8 cellular contexts compared by ENCODE assay signal in the genomic region with DNA sequence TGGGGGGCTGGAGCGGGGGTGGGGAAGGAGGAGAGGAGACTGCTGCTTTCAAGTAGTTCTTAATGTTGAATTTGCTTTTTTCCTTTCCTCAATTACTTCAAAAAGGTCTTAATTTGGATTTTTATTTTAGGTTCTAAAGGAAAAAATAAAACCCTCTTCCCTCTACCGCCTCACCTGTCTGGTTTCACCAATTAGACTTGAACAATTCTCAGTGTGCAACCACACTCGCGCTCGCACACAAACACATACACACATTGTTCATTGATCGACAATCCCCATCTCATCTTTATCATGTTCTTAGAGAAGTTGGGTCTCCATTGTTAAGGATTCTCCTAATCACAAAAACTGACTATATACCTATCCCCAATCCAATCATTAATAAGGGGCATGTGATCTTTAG.
DNase-seq lines count a peak whose midpoint lies in the region; ATAC-seq and TF ChIP-seq lines count a peak whose summit lies in the region.

No MANE protein-coding gene starts in this region.

- H3K27ac Mint-ChIP-seq in activated CD4-positive, alpha-beta T cell treated with anti-CD3 and anti-CD28 coated beads for 36 hours = peak overlapping the region; percentile 92
- peak overlapping the region; percentile 23 for H3K27ac Mint-ChIP-seq in activated T-helper 17 cell treated with anti-CD3 and anti-CD28 coated beads, Interleukin-2, amount 50 U/mL, for 72 hours

- peaks cover 0 to 26% (median 1%) of the 10 kb centered on the region in 3 donors for H3K27me3 ChIP-seq in stomach

- POLR2A ChIA-PET in activated CD4-positive, alpha-beta T cell treated with anti-CD3 and anti-CD28 coated beads for 36 hours (lab: Charles Lee) = interaction anchor here (0.9 to 4.0 kb wide), 10 partner anchors 13 to 1688 kb away, joined by 3 to 110 read pairs (median 10); a partner anchor contains a TSS

- WGBS in stomach, 5 donors = 81 to 88% (median 85%) methylated on average over 6 of the region's 6 CpGs

- intact Hi-C loops in activated CD4-positive, alpha-beta T cell treated with anti-CD3 and anti-CD28 coated beads for 36 hours (cut with DNase I, micrococcal nuclease) = no loop called here
- intact Hi-C loops in stomach (cut with DNase I; ENCODE audit: low total_unique reads) = no loop called here

- TF ChIP-seq EP300 in stomach (IDR thresholded peaks at IDR 0.05) = no peak

- TF ChIP-seq POLR2A in stomach (IDR thresholded peaks at IDR 0.05) = no peak

- no peaks in the 10 kb centered on the region for H3K27me3 Mint-ChIP-seq in activated CD4-positive, alpha-beta T cell treated with anti-CD3 and anti-CD28 coated beads for 36 hours
- no peaks in the 10 kb centered on the region for H3K27me3 Mint-ChIP-seq in activated T-helper 17 cell treated with anti-CD3 and anti-CD28 coated beads, Interleukin-2, amount 50 U/mL, for 72 hours

- H3K27ac ChIP-seq in stomach = peak overlapping the region in 4 of 5 donors; percentile 78 to 89 (median 88)

- no peaks in the 10 kb centered on the region for H3K9me3 Mint-ChIP-seq in activated CD4-positive, alpha-beta T cell treated with anti-CD3 and anti-CD28 coated beads for 36 hours (ENCODE audit: low read depth)
- no peaks in the 10 kb centered on the region for H3K9me3 Mint-ChIP-seq in activated T-helper 17 cell treated with anti-CD3 and anti-CD28 coated beads, Interleukin-2, amount 50 U/mL, for 72 hours

- CTCF ChIA-PET in activated CD4-positive, alpha-beta T cell treated with anti-CD3 and anti-CD28 coated beads for 36 hours (lab: Charles Lee) = interaction anchor here (0.7 to 4.4 kb wide), 4 partner anchors 11 to 44 kb away, joined by 3 to 22 read pairs (median 6); no protein-coding TSS in a partner anchor

- H3K9me3 ChIP-seq in iPS-18c (ENCODE audit: control insufficient read depth, insufficient read depth, low read length) (no peaks in the 10 kb centered on the region), stomach (no peaks in the 10 kb centered on the region)

- peak; percentile 43 for DNase-seq in activated CD4-positive, alpha-beta T cell treated with anti-CD3 and anti-CD28 coated beads for 36 hours
- DNase-seq in activated CD4-positive, alpha-beta T cell treated with anti-CD3 and anti-CD28 coated beads for 4 hours = no peak
- DNase-seq in stomach (no peak), H4 (ENCODE audit: low spot score) (no peak), DMS53 (lab: John Stamatoyannopoulos, UW) (no peak)

- peak overlapping the region; percentile 51 for H3K4me3 ChIP-seq in iPS-18c (ENCODE audit: insufficient read depth, low read depth, low read length)
- peak overlapping the region in 1 of 4 donors; percentile 48 for H3K4me3 ChIP-seq in stomach

- peak overlapping the region; percentile 89 for H3K4me3 Mint-ChIP-seq in activated CD4-positive, alpha-beta T cell treated with anti-CD3 and anti-CD28 coated beads for 36 hours
- H3K4me3 Mint-ChIP-seq in activated T-helper 17 cell treated with anti-CD3 and anti-CD28 coated beads, Interleukin-2, amount 50 U/mL, for 72 hours = peak overlapping the region; percentile 85

- peaks cover 2% of the 10 kb centered on the region for H3K36me3 Mint-ChIP-seq in activated CD4-positive, alpha-beta T cell treated with anti-CD3 and anti-CD28 coated beads for 36 hours (ENCODE audit: low read depth)
- peaks cover 16% of the 10 kb centered on the region for H3K36me3 Mint-ChIP-seq in activated T-helper 17 cell treated with anti-CD3 and anti-CD28 coated beads, Interleukin-2, amount 50 U/mL, for 72 hours (ENCODE audit: low read depth)

- H3K4me1 ChIP-seq in stomach = peaks cover 0 to 38% (median 26%) of the 10 kb centered on the region in 4 donors

- no peaks in the 10 kb centered on the region for H3K36me3 ChIP-seq in stomach

- TF ChIP-seq CTCF in stomach (IDR thresholded peaks at IDR 0.05) = no peak

- peaks cover 49% of the 10 kb centered on the region for H3K4me1 Mint-ChIP-seq in activated CD4-positive, alpha-beta T cell treated with anti-CD3 and anti-CD28 coated beads for 36 hours
- peaks cover 37% of the 10 kb centered on the region for H3K4me1 Mint-ChIP-seq in activated T-helper 17 cell treated with anti-CD3 and anti-CD28 coated beads, Interleukin-2, amount 50 U/mL, for 72 hours

- no peak for ATAC-seq in activated CD4-positive, alpha-beta T cell treated with anti-CD3 and anti-CD28 coated beads for 36 hours
- no peak for ATAC-seq in activated T-helper 17 cell treated with anti-CD3 and anti-CD28 coated beads, Interleukin-2, amount 50 U/mL, for 72 hours (replicated peaks)
- ATAC-seq in GM18511 (IDR thresholded peaks at IDR 0.05; ENCODE audit: unreplicated experiment) = no peak
